ENCODE assay signal across 25 cellular contexts in the genomic region with DNA sequence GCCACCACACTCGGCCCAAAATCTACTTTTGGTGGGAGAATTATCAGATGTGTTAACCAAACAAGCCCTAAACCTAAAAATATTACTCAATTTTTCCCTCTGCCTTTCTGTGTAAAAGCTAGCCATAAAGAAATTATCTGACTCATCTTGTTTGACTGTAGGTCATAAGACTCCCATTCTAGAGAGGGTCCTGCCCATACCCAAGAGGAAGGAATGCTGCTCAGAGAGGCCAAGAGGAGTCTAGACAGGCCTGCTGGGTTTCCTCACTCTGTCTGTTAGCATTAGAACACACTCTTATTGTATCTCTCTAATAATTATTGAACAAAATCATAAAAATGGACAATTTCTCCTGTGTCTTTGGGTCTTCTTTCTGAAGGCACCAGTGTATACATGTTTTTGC. TPM values are rescaled to one million over a fixed set of nuclear protein-coding genes. Genes with fewer than 3 reads are reported as not detected.
"Had no signal": no experiment of that assay in that cellular context is flagged by ENCODE, and none has a peak within 500 bp of the region (broad histone marks: within the 10 kb centered on the region; RNA-seq: fewer than 3 reads in every experiment).

No MANE protein-coding gene starts in this region.

- H3K9me3 ChIP-seq: body of pancreas, gastroesophageal sphincter, left ventricle myocardium inferior, thyroid gland had no signal

- ATAC-seq: activated CD8-positive, alpha-beta T cell treated with anti-CD3 and anti-CD28 coated beads, Interleukin-2, amount 10 ng/mL, durations not matched to agents 7 days and 5 days; activated naive CD8-positive, alpha-beta T cell treated with anti-CD3 and anti-CD28 coated beads, Interleukin-2, amount 50 U/mL, for 24 hours; body of pancreas; gastroesophageal sphincter; natural killer cell treated with Interleukin-12 subunit alpha and Interleukin-12 subunit beta and Interleukin-15 and Interleukin-18, amount 100 ng/mL, for 72 hours had no signal

- H3K4me1 Mint-ChIP-seq: activated naive CD8-positive, alpha-beta T cell treated with anti-CD3 and anti-CD28 coated beads, Interleukin-2, amount 50 U/mL, for 24 hours had no signal

- H3K4me3 ChIP-seq: body of pancreas, gastroesophageal sphincter, left ventricle myocardium inferior, thyroid gland had no signal

- H3K36me3 ChIP-seq: gastroesophageal sphincter, left ventricle myocardium inferior, thyroid gland had no signal

- H3K27ac ChIP-seq: body of pancreas, gastroesophageal sphincter, left ventricle myocardium inferior, thyroid gland had no signal

- H3K36me3 Mint-ChIP-seq: natural killer cell treated with Interleukin-12 subunit alpha and Interleukin-12 subunit beta and Interleukin-15 and Interleukin-18, amount 100 ng/mL, for 72 hours had no signal

- H3K27ac Mint-ChIP-seq: activated CD8-positive, alpha-beta T cell treated with anti-CD3 and anti-CD28 coated beads, Interleukin-2, amount 10 ng/mL, durations not matched to agents 7 days and 5 days; activated naive CD8-positive, alpha-beta T cell treated with anti-CD3 and anti-CD28 coated beads, Interleukin-2, amount 50 U/mL, for 24 hours; activated T-helper 1 cell treated with anti-CD3 and anti-CD28 coated beads, Interleukin-12 subunit alpha, Interleukin-12 subunit beta, Interleukin-2, Interleukin-4 antibody, amounts not matched to agents 30 ng/mL and 10 ng/mL and 1 ng/mL, durations not matched to agents 14 hours and 24 hours and 36 hours; dendritic cell treated with granulocyte-macrophage colony-stimulating factor and Interleukin-4, amounts not matched to agents 40 ng/mL and 50 ng/mL, for 4 days; natural killer cell treated with Interleukin-12 subunit alpha and Interleukin-12 subunit beta and Interleukin-15 and Interleukin-18, amount 100 ng/mL, for 72 hours; progenitor cell of endocrine pancreas; stimulated activated naive CD8-positive, alpha-beta T cell treated with anti-CD3 and anti-CD28 coated beads, Interleukin-15, Interleukin-2, amounts not matched to agents 100 ng/mL and 50 ng/mL, for 24 hours had no signal

- H3K27me3 Mint-ChIP-seq: dendritic cell treated with granulocyte-macrophage colony-stimulating factor and Interleukin-4, amounts not matched to agents 40 ng/mL and 50 ng/mL, for 4 days; natural killer cell treated with Interleukin-12 subunit alpha and Interleukin-12 subunit beta and Interleukin-15 and Interleukin-18, amount 100 ng/mL, for 72 hours; progenitor cell of endocrine pancreas had no signal

- H3K4me3 Mint-ChIP-seq: activated CD8-positive, alpha-beta T cell treated with anti-CD3 and anti-CD28 coated beads, Interleukin-2, amount 10 ng/mL, durations not matched to agents 7 days and 5 days; activated naive CD8-positive, alpha-beta T cell treated with anti-CD3 and anti-CD28 coated beads, Interleukin-2, amount 50 U/mL, for 24 hours; activated T-helper 1 cell treated with anti-CD3 and anti-CD28 coated beads, Interleukin-12 subunit alpha, Interleukin-12 subunit beta, Interleukin-2, Interleukin-4 antibody, amounts not matched to agents 30 ng/mL and 10 ng/mL and 1 ng/mL, durations not matched to agents 14 hours and 24 hours and 36 hours; dendritic cell treated with granulocyte-macrophage colony-stimulating factor and Interleukin-4, amounts not matched to agents 40 ng/mL and 50 ng/mL, for 4 days; natural killer cell treated with Interleukin-12 subunit alpha and Interleukin-12 subunit beta and Interleukin-15 and Interleukin-18, amount 100 ng/mL, for 72 hours; stimulated activated naive CD8-positive, alpha-beta T cell treated with anti-CD3 and anti-CD28 coated beads, Interleukin-15, Interleukin-2, amounts not matched to agents 100 ng/mL and 50 ng/mL, for 24 hours had no signal

- H3K4me1 ChIP-seq: body of pancreas, left ventricle myocardium inferior, thyroid gland had no signal

- DNase-seq: activated CD4-positive, alpha-beta T cell treated with anti-CD3 and anti-CD28 coated beads for 1 hour; activated CD4-positive, alpha-beta T cell treated with anti-CD3 and anti-CD28 coated beads, Interleukin-2, amount 50 U/mL, for 1 hour; activated CD8-positive, alpha-beta T cell treated with anti-CD3 and anti-CD28 coated beads, Interleukin-2, amount 10 ng/mL, durations not matched to agents 7 days and 5 days; activated gamma-delta T cell; activated naive CD4-positive, alpha-beta T cell treated with anti-CD3 and anti-CD28 coated beads, Interleukin-2, amount 50 U/mL, for 16 hours; activated naive CD8-positive, alpha-beta T cell treated with anti-CD3 and anti-CD28 coated beads, Interleukin-2, amount 50 U/mL, for 24 hours; anterior cingulate cortex; body of pancreas; effector CD4-positive, alpha-beta T cell; head of caudate nucleus; left ventricle myocardium inferior; retina; stimulated activated CD4-positive, alpha-beta T cell treated with anti-CD3 and anti-CD28 coated beads, Interleukin-12 subunit alpha, Interleukin-12 subunit beta, amount 100 ng/mL, for 4 hours; stimulated activated CD4-positive, alpha-beta T cell treated with anti-CD3 and anti-CD28 coated beads, Interleukin-4, amount 100 ng/mL, for 4 hours; substantia nigra; T-helper 1 cell; thyroid gland had no signal

RNA-seq across cellular contexts. Expression of a gene that starts 26.1 kb away (rescaled TPM):
- total RNA-seq: activated T-helper 1 cell treated with anti-CD3 and anti-CD28 coated beads, Interleukin-12 subunit alpha, Interleukin-12 subunit beta, Interleukin-2, Interleukin-4 antibody, amounts not matched to agents 30 ng/mL and 10 ng/mL and 1 ng/mL, durations not matched to agents 14 hours and 24 hours and 36 hours; chondrocyte; natural killer cell treated with Interleukin-12 subunit alpha and Interleukin-12 subunit beta and Interleukin-15 and Interleukin-18, amount 100 ng/mL, for 72 hours; osteocyte had no signal
